Comparison of ENCODE assay signal across 8 cellular contexts in genomic region chr12:118330421-118331018, GRCh38. TPM values are rescaled to one million over a fixed set of nuclear protein-coding genes. Genes with fewer than 3 reads are reported as not detected.
A peak's percentile ranks its signal among the peaks of the same experiment; 100 is the strongest.
DNase-seq lines count a peak whose midpoint lies in the region; FAIRE-seq and TF ChIP-seq lines count a peak whose summit lies in the region.

No MANE protein-coding gene starts in this region.

- DNase-seq in A673 (ENCODE audit: low spot score) (peak; percentile 76), GM19239 (ENCODE audit: insufficient read length, low spot score) (peak; percentile 23), HL-60 (ENCODE audit: low read depth in 1 of 2, low spot score in 1 of 2) (peak; percentile 67 to 86), cardiac fibroblast (ENCODE audit: low read depth in 2 of 2) (peak; percentile 48 to 67), spleen (no peak), DMS79 (lab: John Stamatoyannopoulos, UW) (no peak), NCI-H2029 treated with DMSO at 0.1 percent for 48 hours (lab: John Stamatoyannopoulos, UW) (no peak), H7 (no peak)

- WGBS in spleen, 5 donors = 9 to 15% (median 12%) methylated on average over 3 of the region's 3 CpGs

- intact Hi-C loops in A673 (cut with micrococcal nuclease; ENCODE audit: unreplicated experiment) (loop anchor here (2.0 kb wide), 1 partner anchor 46 kb away; the partner anchor contains the start of gene SUDS3), spleen (cut with DNase I; ENCODE audit: low total_unique reads) (no loop called here)

- CTCF ChIA-PET in A673 (lab: Charles Lee) = no interaction called here

- H3K4me3 ChIP-seq in A673 (ENCODE audit: low read depth, low read length, poor library complexity, severe bottlenecking) = no peak overlapping the region
- no peak overlapping the region for H3K4me3 ChIP-seq in HL-60 (replicated peaks; ENCODE audit: insufficient read depth, low read length)
- no peak overlapping the region for H3K4me3 ChIP-seq in cardiac fibroblast (replicated peaks in 1 of 2; ENCODE audit: low read depth in 2 of 2, low read length in 2 of 2)
- no peak overlapping the region for H3K4me3 ChIP-seq in spleen
- no peak overlapping the region for H3K4me3 ChIP-seq in H7 (ENCODE audit: insufficient read depth, low read depth, low read length)

- H3K27ac ChIP-seq in A673 (ENCODE audit: low read depth, low read length, poor library complexity, severe bottlenecking) (peak overlapping the region; percentile 70), HL-60 (replicated peaks) (peak overlapping the region; percentile 93), spleen (peak overlapping the region in 7 of 8 donors; percentile 50 to 70 (median 67))

- peaks cover 4% of the 10 kb centered on the region for H3K36me3 ChIP-seq in A673 (ENCODE audit: insufficient read depth, low read length, poor library complexity, severe bottlenecking)
- peaks cover 0 to 11% (median 0%) of the 10 kb centered on the region in 6 donors for H3K36me3 ChIP-seq in spleen
- no peaks in the 10 kb centered on the region for H3K36me3 ChIP-seq in H7 (replicated peaks; ENCODE audit: control insufficient read depth, insufficient read depth, low read length)

- no TSS peak for BruUV-seq in A673 (replicated peaks; lab: Mats Ljungman, UMichigan)

- TF ChIP-seq POLR2A in spleen (IDR thresholded peaks at IDR 0.05) = no peak

- POLR2A ChIA-PET in A673 (lab: Charles Lee; ENCODE audit: low non-redundant PET) = no interaction called here

- no peak for TF ChIP-seq CTCF in A673 (conservative IDR thresholded peaks at IDR 0.05; ENCODE audit: low read depth, low read length)
- no peak for TF ChIP-seq CTCF in HL-60 (IDR thresholded peaks at IDR 0.05; ENCODE audit: insufficient read depth, low read length)
- TF ChIP-seq CTCF in cardiac fibroblast (IDR thresholded peaks at IDR 0.05; ENCODE audit: low read depth, low read length) = no peak
- TF ChIP-seq CTCF in spleen (IDR thresholded peaks at IDR 0.05 in 8 of 11, conservative IDR thresholded peaks at IDR 0.05 in 3 of 11) = no peak

- no peaks in the 10 kb centered on the region for H3K9me3 ChIP-seq in A673 (ENCODE audit: low read depth, low read length, poor library complexity, severe bottlenecking)
- no peaks in the 10 kb centered on the region for H3K9me3 ChIP-seq in spleen

- H3K27me3 ChIP-seq in A673 (replicated peaks; ENCODE audit: insufficient read depth, low read depth, low read length, poor library complexity) (no peaks in the 10 kb centered on the region), HL-60 (ENCODE audit: insufficient read depth, poor library complexity, severe bottlenecking) (no peaks in the 10 kb centered on the region), spleen (replicated peaks in 1 of 7) (no peaks in the 10 kb centered on the region), H7 (ENCODE audit: control insufficient read depth, insufficient read depth, low read length) (no peaks in the 10 kb centered on the region)

- H3K4me1 ChIP-seq in A673 (ENCODE audit: insufficient read depth, low read length, poor library complexity, severe bottlenecking) (peaks cover 73% of the 10 kb centered on the region), spleen (peaks cover 9 to 85% (median 49%) of the 10 kb centered on the region in 6 donors)

- peak; percentile 94 for FAIRE-seq in GM19239 (lab: Jason Lieb, UNC)

RNA-seq across cellular contexts. Expression of gene TAOK3, which starts 42.2 kb away (rescaled TPM):
- total RNA-seq in A673 (2021) = 46.6 and 48.9 TPM in 2 replicates
- total RNA-seq in spleen = 10 to 100 TPM; 53.9 to 80.8 (median 63.2) TPM
- polyA plus RNA-seq in spleen = 10 to 100 TPM; 12.7 to 15.7 (median 13.1) TPM
- total RNA-seq in H7 (2014; rRNA removed; shearing (Covaris generic)) = 3.5 and 5.9 TPM in 2 replicates

RNA-seq across cellular contexts. Expression of gene SUDS3, which starts 45.8 kb away (rescaled TPM):
- 47.8 and 50.0 TPM in 2 replicates for total RNA-seq in A673 (2021)
- total RNA-seq in spleen = 10 to 100 TPM; 27.3 to 90.9 (median 29.9) TPM
- 10 to 100 TPM in 2 of 3 donors, 1 to 10 TPM in 1; 8.3 to 14.3 (median 10.8) TPM for polyA plus RNA-seq in spleen
- 33.9 and 42.4 TPM in 2 replicates for total RNA-seq in H7 (2014; rRNA removed; shearing (Covaris generic))

Comparison
In these comparisons a context has a peak if more than half of its experiments do, and no peak if none do; other contexts are left out.
1. DNase-seq: peak in A673 (single experiment), GM19239 (single experiment), HL-60 (2 of 2) and cardiac fibroblast (2 of 2); none in spleen (single experiment), DMS79 (single experiment), NCI-H2029 treated with DMSO at 0.1 percent for 48 hours (single experiment) and H7 (single experiment).
2. Peak in every context shown above with its lines, with median percentiles within 50 percentile points of each other: H3K27ac ChIP-seq.